18 cellular contexts compared by ENCODE assay signal in genomic region chr16:30662449-30662848, GRCh38. TPM values are rescaled to one million over a fixed set of nuclear protein-coding genes. Genes with fewer than 3 reads are reported as not detected.
DNase-seq lines count a peak whose midpoint lies in the region; ATAC-seq and TF ChIP-seq lines count a peak whose summit lies in the region.
"Had no signal": no experiment of that assay in that cellular context is flagged by ENCODE, and none has a peak within 500 bp of the region (broad histone marks: within the 10 kb centered on the region; RNA-seq: fewer than 3 reads in every experiment).

No MANE protein-coding gene starts in this region.

- peak overlapping the region; percentile 92 for H3K27ac Mint-ChIP-seq in CD8-positive, alpha-beta T cell
- peak overlapping the region; percentile 95 for H3K27ac Mint-ChIP-seq in activated naive CD8-positive, alpha-beta T cell treated with anti-CD3 and anti-CD28 coated beads for 36 hours
- peak overlapping the region in 5 of 9 donors; percentile 23 to 96 (median 73) for H3K27ac Mint-ChIP-seq in naive thymus-derived CD4-positive, alpha-beta T cell

- H3K36me3 ChIP-seq in BLaER1 treated with 17β-estradiol and CSF1 and Interleukin-3, amounts not matched to agents 10 nM and 100 nM, result peaks cover 62 to 66% (median 63%) of the 10 kb centered on the region in 11 experiments
- H3K36me3 ChIP-seq in CD8-positive, alpha-beta T cell (ENCODE audit: insufficient read depth, low read length), result peaks cover 61% of the 10 kb centered on the region
- H3K36me3 ChIP-seq in naive thymus-derived CD4-positive, alpha-beta T cell (ENCODE audit: control insufficient read depth in 2 of 3, insufficient read depth in 3 of 3, low read length in 3 of 3), result peaks cover 38 to 63% (median 40%) of the 10 kb centered on the region in 3 experiments

- no peaks in the 10 kb centered on the region for H3K27me3 ChIP-seq in BLaER1 treated with 17β-estradiol and CSF1 and Interleukin-3, amounts not matched to agents 10 nM and 100 nM
- H3K27me3 ChIP-seq in CD8-positive, alpha-beta T cell (ENCODE audit: insufficient read depth, low read length), result no peaks in the 10 kb centered on the region
- no peaks in the 10 kb centered on the region for H3K27me3 ChIP-seq in naive thymus-derived CD4-positive, alpha-beta T cell (ENCODE audit: control insufficient read depth in 2 of 2, insufficient read depth in 2 of 2, low read length in 2 of 2)
- H3K27me3 ChIP-seq: cardiac muscle cell, heart left ventricle had no signal

- CTCF ChIA-PET in CD8-positive, alpha-beta T cell (lab: Charles Lee), result no interaction called here
- CTCF ChIA-PET in naive thymus-derived CD4-positive, alpha-beta T cell (lab: Charles Lee), result interaction anchor here (5.6 kb wide), 1 partner anchor 33 kb away, joined by 50 read pairs; no protein-coding TSS in a partner anchor

- peak overlapping the region in 10 of 11 experiments; percentile 92 to 100 (median 98); a peak in 17 of 22 replicates for H3K9ac ChIP-seq in BLaER1 treated with 17β-estradiol and CSF1 and Interleukin-3, amounts not matched to agents 10 nM and 100 nM

- POLR2A ChIA-PET in CD8-positive, alpha-beta T cell (lab: Charles Lee), result no interaction called here
- POLR2A ChIA-PET in naive thymus-derived CD4-positive, alpha-beta T cell (lab: Charles Lee), result interaction anchor here (1.2 to 6.3 kb wide), 3 partner anchors 11 to 34 kb away, joined by 3 to 113 read pairs (median 49); partner anchors contain the start of genes PRR14 and SRCAP

- H3K27ac ChIP-seq in BLaER1 treated with 17β-estradiol and CSF1 and Interleukin-3, amounts not matched to agents 10 nM and 100 nM, result peak overlapping the region in 6 of 11 experiments; percentile 9 to 100 (median 96); a peak in 7 of 22 replicates
- no peak overlapping the region for H3K27ac ChIP-seq in CD8-positive, alpha-beta T cell (ENCODE audit: low read depth, low read length)
- peak overlapping the region; percentile 94 for H3K27ac ChIP-seq in naive thymus-derived CD4-positive, alpha-beta T cell (ENCODE audit: low read depth, low read length)
- H3K27ac ChIP-seq: cardiac muscle cell, heart left ventricle had no signal

- DNase-seq in CD8-positive, alpha-beta T cell, result no peak
- no peak for DNase-seq in activated naive CD8-positive, alpha-beta T cell treated with anti-CD3 and anti-CD28 coated beads for 36 hours
- DNase-seq in naive thymus-derived CD4-positive, alpha-beta T cell, result no peak
- DNase-seq in NCI-H1436 treated with DMSO at 0.1 percent for 48 hours (lab: John Stamatoyannopoulos, UW) (no peak), NCI-H1694 treated with DMSO at 0.1 percent for 48 hours (lab: John Stamatoyannopoulos, UW) (no peak), dermis blood vessel endothelial cell (no peak)
- DNase-seq: activated CD8-positive, alpha-beta memory T cell treated with anti-CD3 and anti-CD28 coated beads for 24 hours; DMS79 treated with DMSO at 0.1 percent for 48 hours; effector CD4-positive, alpha-beta T cell; heart left ventricle; HFFc6; PC-3; stimulated activated CD4-positive, alpha-beta T cell treated with anti-CD3 and anti-CD28 coated beads, Interleukin-2, amount 100 ng/mL, for 48 hours had no signal

- no peak for TF ChIP-seq CTCF in CD8-positive, alpha-beta T cell (IDR thresholded peaks at IDR 0.05)

- H3K27me3 Mint-ChIP-seq in CD8-positive, alpha-beta T cell (ENCODE audit: low read depth), result no peaks in the 10 kb centered on the region
- no peaks in the 10 kb centered on the region for H3K27me3 Mint-ChIP-seq in activated naive CD8-positive, alpha-beta T cell treated with anti-CD3 and anti-CD28 coated beads for 36 hours
- no peaks in the 10 kb centered on the region for H3K27me3 Mint-ChIP-seq in naive thymus-derived CD4-positive, alpha-beta T cell

- H3K4me1 Mint-ChIP-seq in CD8-positive, alpha-beta T cell (ENCODE audit: low read depth), result peaks cover 38% of the 10 kb centered on the region
- H3K4me1 Mint-ChIP-seq in activated naive CD8-positive, alpha-beta T cell treated with anti-CD3 and anti-CD28 coated beads for 36 hours, result peaks cover 35% of the 10 kb centered on the region
- H3K4me1 Mint-ChIP-seq in naive thymus-derived CD4-positive, alpha-beta T cell, result peaks cover 29 to 39% (median 36%) of the 10 kb centered on the region in 7 donors

- peaks cover 21 to 49% (median 32%) of the 10 kb centered on the region in 10 experiments for H3K4me1 ChIP-seq in BLaER1 treated with 17β-estradiol and CSF1 and Interleukin-3, amounts not matched to agents 10 nM and 100 nM
- H3K4me1 ChIP-seq in CD8-positive, alpha-beta T cell (ENCODE audit: insufficient read depth, low read length), result peaks cover 37% of the 10 kb centered on the region
- H3K4me1 ChIP-seq in naive thymus-derived CD4-positive, alpha-beta T cell (ENCODE audit: control insufficient read depth in 2 of 2, insufficient read depth in 2 of 2, low read length in 2 of 2), result peaks cover 37 to 41% of the 10 kb centered on the region in 2 donors

- H3K4me3 Mint-ChIP-seq in CD8-positive, alpha-beta T cell, result peak overlapping the region; percentile 39
- H3K4me3 Mint-ChIP-seq in activated naive CD8-positive, alpha-beta T cell treated with anti-CD3 and anti-CD28 coated beads for 36 hours, result peak overlapping the region; percentile 94
- peak overlapping the region in 6 of 10 donors; percentile 36 to 96 (median 88) for H3K4me3 Mint-ChIP-seq in naive thymus-derived CD4-positive, alpha-beta T cell

- peaks cover 70% of the 10 kb centered on the region for H3K36me3 Mint-ChIP-seq in CD8-positive, alpha-beta T cell
- peaks cover 51% of the 10 kb centered on the region for H3K36me3 Mint-ChIP-seq in activated naive CD8-positive, alpha-beta T cell treated with anti-CD3 and anti-CD28 coated beads for 36 hours
- H3K36me3 Mint-ChIP-seq in naive thymus-derived CD4-positive, alpha-beta T cell, result peaks cover 0 to 36% (median 27%) of the 10 kb centered on the region in 5 donors

- peaks cover 62 to 81% (median 73%) of the 10 kb centered on the region in 11 experiments for H4K20me1 ChIP-seq in BLaER1 treated with 17β-estradiol and CSF1 and Interleukin-3, amounts not matched to agents 10 nM and 100 nM

- intact Hi-C loops in CD8-positive, alpha-beta T cell (cut with DNase I, micrococcal nuclease), result no loop called here
- intact Hi-C loops in naive thymus-derived CD4-positive, alpha-beta T cell (cut with micrococcal nuclease), result no loop called here

- ATAC-seq in CD8-positive, alpha-beta T cell, result no peak
- no peak for ATAC-seq in naive thymus-derived CD4-positive, alpha-beta T cell
- ATAC-seq in HG02642 (IDR thresholded peaks at IDR 0.05; ENCODE audit: poor library complexity, unreplicated experiment), result no peak
- ATAC-seq: activated naive CD4-positive, alpha-beta T cell treated with anti-CD3 and anti-CD28 coated beads, Interleukin-2, amount 50 U/mL, for 72 hours; heart left ventricle; PC-3; sciatic nerve had no signal

- H3K4me3 ChIP-seq in BLaER1 treated with 17β-estradiol and CSF1 and Interleukin-3, amounts not matched to agents 10 nM and 100 nM, result peak overlapping the region in 3 of 10 experiments; percentile 18 to 100 (median 83); a peak in 3 of 20 replicates
- H3K4me3 ChIP-seq in CD8-positive, alpha-beta T cell (ENCODE audit: low read depth, low read length), result no peak overlapping the region
- no peak overlapping the region for H3K4me3 ChIP-seq in naive thymus-derived CD4-positive, alpha-beta T cell (ENCODE audit: low read length)
- H3K4me3 ChIP-seq: cardiac muscle cell, heart left ventricle had no signal

- H3K9me3 ChIP-seq in BLaER1 treated with 17β-estradiol and CSF1 and Interleukin-3, amounts not matched to agents 10 nM and 100 nM (replicated peaks in 1 of 11), result no peaks in the 10 kb centered on the region
- no peaks in the 10 kb centered on the region for H3K9me3 ChIP-seq in CD8-positive, alpha-beta T cell (ENCODE audit: low read length)
- H3K9me3 ChIP-seq in naive thymus-derived CD4-positive, alpha-beta T cell (ENCODE audit: control insufficient read depth in 2 of 3, low read length in 3 of 3), result no peaks in the 10 kb centered on the region
- H3K9me3 ChIP-seq: heart left ventricle had no signal

- H3K9me3 Mint-ChIP-seq in CD8-positive, alpha-beta T cell, result no peaks in the 10 kb centered on the region
- H3K9me3 Mint-ChIP-seq in activated naive CD8-positive, alpha-beta T cell treated with anti-CD3 and anti-CD28 coated beads for 36 hours, result no peaks in the 10 kb centered on the region
- H3K9me3 Mint-ChIP-seq in naive thymus-derived CD4-positive, alpha-beta T cell, result peaks cover 0 to 4% (median 0%) of the 10 kb centered on the region in 11 donors
- H3K9me3 Mint-ChIP-seq: activated naive CD4-positive, alpha-beta T cell treated with anti-CD3 and anti-CD28 coated beads, Interleukin-2, amount 50 U/mL, for 72 hours; HFFc6 had no signal

- peak overlapping the region in 10 of 11 experiments; percentile 94 to 100 (median 98); a peak in 18 of 22 replicates for H3K4me2 ChIP-seq in BLaER1 treated with 17β-estradiol and CSF1 and Interleukin-3, amounts not matched to agents 10 nM and 100 nM

RNA-seq across cellular contexts. Expression of gene FBRS, which starts 4.2 kb away (rescaled TPM):
- 100 to 1,000 TPM; 222 to 224 TPM for total RNA-seq in CD8-positive, alpha-beta T cell
- 10 to 100 TPM; 92.8 to 94.5 TPM for total RNA-seq in activated naive CD8-positive, alpha-beta T cell treated with anti-CD3 and anti-CD28 coated beads for 36 hours
- total RNA-seq in naive thymus-derived CD4-positive, alpha-beta T cell, result 100 to 1,000 TPM; 143 to 174 (median 164) TPM
- polyA plus RNA-seq in naive thymus-derived CD4-positive, alpha-beta T cell, result 1 to 10 TPM; 2.6 to 5.0 TPM
- total RNA-seq in dermis blood vessel endothelial cell, result 20.6 and 20.7 TPM in 2 replicates

RNA-seq across cellular contexts. Expression of gene PRR14, which starts 11.7 kb away (rescaled TPM):
- 10 to 100 TPM; 48.4 to 51.0 TPM for total RNA-seq in CD8-positive, alpha-beta T cell
- 10 to 100 TPM; 90.1 to 93.3 TPM for total RNA-seq in activated naive CD8-positive, alpha-beta T cell treated with anti-CD3 and anti-CD28 coated beads for 36 hours
- total RNA-seq in naive thymus-derived CD4-positive, alpha-beta T cell, result 10 to 100 TPM; 57.6 to 91.9 (median 82.5) TPM
- polyA plus RNA-seq in naive thymus-derived CD4-positive, alpha-beta T cell, result 10 to 100 TPM; 13.3 to 20.9 TPM
- 8.0 and 14.4 TPM in 2 replicates for total RNA-seq in dermis blood vessel endothelial cell

RNA-seq across cellular contexts. Expression of gene SRCAP, which starts 36.5 kb away (rescaled TPM):
- total RNA-seq in CD8-positive, alpha-beta T cell, result 10 to 100 TPM; 70.1 to 85.6 TPM
- total RNA-seq in activated naive CD8-positive, alpha-beta T cell treated with anti-CD3 and anti-CD28 coated beads for 36 hours, result 10 to 100 TPM; 66.1 to 72.6 TPM
- total RNA-seq in naive thymus-derived CD4-positive, alpha-beta T cell, result 100 to 1,000 TPM in 2 of 5 experiments, 10 to 100 TPM in 3; 82.6 to 111 (median 97.5) TPM
- polyA plus RNA-seq in naive thymus-derived CD4-positive, alpha-beta T cell, result 10 to 100 TPM; 11.8 to 40.5 TPM
- 44.1 and 69.1 TPM in 2 replicates for total RNA-seq in dermis blood vessel endothelial cell

RNA-seq across cellular contexts. Expression of gene ZNF689, which starts 52.3 kb away (rescaled TPM):
- 10 to 100 TPM; 15.6 to 17.5 TPM for total RNA-seq in CD8-positive, alpha-beta T cell
- 10 to 100 TPM; 14.8 to 15.5 TPM for total RNA-seq in activated naive CD8-positive, alpha-beta T cell treated with anti-CD3 and anti-CD28 coated beads for 36 hours
- 10 to 100 TPM in 4 of 5 experiments, 1 to 10 TPM in 1; 6.8 to 14.6 (median 12.4) TPM for total RNA-seq in naive thymus-derived CD4-positive, alpha-beta T cell
- 10 to 100 TPM; 11.5 to 15.6 TPM for polyA plus RNA-seq in naive thymus-derived CD4-positive, alpha-beta T cell
- total RNA-seq in dermis blood vessel endothelial cell, result 5.8 and 6.0 TPM in 2 replicates

Comparison
In these comparisons a context has a peak if more than half of its experiments do, and no peak if none do; other contexts are left out.
1. H3K4me3 Mint-ChIP-seq: peak in every context shown above with its lines; median percentile 94 in activated naive CD8-positive, alpha-beta T cell treated with anti-CD3 and anti-CD28 coated beads for 36 hours; 88 in naive thymus-derived CD4-positive, alpha-beta T cell; 39 in CD8-positive, alpha-beta T cell.